Comparison of ENCODE assay signal across 1 cellular context in genomic region chr2:30252723-30253688, GRCh38.
A peak's percentile ranks its signal among the peaks of the same experiment; 100 is the strongest.
TF ChIP-seq lines count a peak whose summit lies in the region.

No MANE protein-coding gene starts in this region.

TF ChIP-seq in K562, 482 proteins besides CTCF, POLR2A, EP300 and RAD21 (continued from another document):
- peak; percentile 86; the same call in 1 of the 2 replicates for TF ChIP-seq GATAD2A (IDR thresholded peaks at IDR 0.05)
- TF ChIP-seq KAT7 (CRISPR knock-in tag; IDR thresholded peaks at IDR 0.05; ENCODE audit: borderline replicate concordance): no peak; the same call in 1 of the 2 replicates
- TF ChIP-seq BRD4 (IDR thresholded peaks at IDR 0.05): no peak
- no peak for TF ChIP-seq CHD4 (IDR thresholded peaks at IDR 0.05; ENCODE audit: insufficient read depth, insufficient replicate concordance, low read depth, low read length, poor library complexity, severe bottlenecking)
- TF ChIP-seq, protein P1, sequence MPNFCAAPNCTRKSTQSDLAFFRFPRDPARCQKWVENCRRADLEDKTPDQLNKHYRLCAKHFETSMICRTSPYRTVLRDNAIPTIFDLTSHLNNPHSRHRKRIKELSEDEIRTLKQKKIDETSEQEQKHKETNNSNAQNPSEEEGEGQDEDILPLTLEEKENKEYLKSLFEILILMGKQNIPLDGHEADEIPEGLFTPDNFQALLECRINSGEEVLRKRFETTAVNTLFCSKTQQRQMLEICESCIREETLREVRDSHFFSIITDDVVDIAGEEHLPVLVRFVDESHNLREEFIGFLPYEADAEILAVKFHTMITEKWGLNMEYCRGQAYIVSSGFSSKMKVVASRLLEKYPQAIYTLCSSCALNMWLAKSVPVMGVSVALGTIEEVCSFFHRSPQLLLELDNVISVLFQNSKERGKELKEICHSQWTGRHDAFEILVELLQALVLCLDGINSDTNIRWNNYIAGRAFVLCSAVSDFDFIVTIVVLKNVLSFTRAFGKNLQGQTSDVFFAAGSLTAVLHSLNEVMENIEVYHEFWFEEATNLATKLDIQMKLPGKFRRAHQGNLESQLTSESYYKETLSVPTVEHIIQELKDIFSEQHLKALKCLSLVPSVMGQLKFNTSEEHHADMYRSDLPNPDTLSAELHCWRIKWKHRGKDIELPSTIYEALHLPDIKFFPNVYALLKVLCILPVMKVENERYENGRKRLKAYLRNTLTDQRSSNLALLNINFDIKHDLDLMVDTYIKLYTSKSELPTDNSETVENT (CRISPR knock-in tag; IDR thresholded peaks at IDR 0.05): peak; percentile 59; the same call in 1 of the 2 replicates
- no peak for TF ChIP-seq POLR2H (tag; IDR thresholded peaks at IDR 0.05; ENCODE audit: low read depth)
- no peak for TF ChIP-seq SAFB2 (IDR thresholded peaks at IDR 0.05; ENCODE audit: borderline replicate concordance, low read depth, low read length, severe bottlenecking)
- no peak for TF ChIP-seq TGIF2 (CRISPR knock-in tag; IDR thresholded peaks at IDR 0.05)
- TF ChIP-seq FOXJ2 (tag; IDR thresholded peaks at IDR 0.05): peak; percentile 92
- no peak for TF ChIP-seq ZFPM2 (CRISPR knock-in tag; IDR thresholded peaks at IDR 0.05)
- no peak; the same call in 1 of the 2 replicates for TF ChIP-seq GTF2A2 (tag; IDR thresholded peaks at IDR 0.05)
- TF ChIP-seq MEIS2 (IDR thresholded peaks at IDR 0.05; ENCODE audit: partially characterized antibody): peak; percentile 98
- no peak for TF ChIP-seq ZZZ3 (IDR thresholded peaks at IDR 0.05)
- no peak for TF ChIP-seq SAFB (IDR thresholded peaks at IDR 0.05; ENCODE audit: borderline replicate concordance, low read depth, low read length)
- no peak for TF ChIP-seq PHF21A (IDR thresholded peaks at IDR 0.05; ENCODE audit: borderline replicate concordance, low read depth)
- TF ChIP-seq NCOA2 (IDR thresholded peaks at IDR 0.05; ENCODE audit: partially characterized antibody in 2 of 2): peak; percentile 77 to 78
- TF ChIP-seq FOXK1 (CRISPR knock-in tag; IDR thresholded peaks at IDR 0.05; ENCODE audit: borderline replicate concordance): no peak
- peak; percentile 63; the same call in 1 of the 2 replicates for TF ChIP-seq HEY1 (CRISPR knock-in tag; IDR thresholded peaks at IDR 0.05; ENCODE audit: borderline replicate concordance)
- no peak for TF ChIP-seq ZNF57 (CRISPR knock-in tag; IDR thresholded peaks at IDR 0.05)
- TF ChIP-seq CBX5 (IDR thresholded peaks at IDR 0.05; ENCODE audit: borderline replicate concordance, low read depth): 0 out of 2 replicates have a peak, but pooled peaks have one; percentile 22
- TF ChIP-seq POLR2B (IDR thresholded peaks at IDR 0.05; ENCODE audit: low read depth, partially characterized antibody): no peak
- TF ChIP-seq, protein P2, sequence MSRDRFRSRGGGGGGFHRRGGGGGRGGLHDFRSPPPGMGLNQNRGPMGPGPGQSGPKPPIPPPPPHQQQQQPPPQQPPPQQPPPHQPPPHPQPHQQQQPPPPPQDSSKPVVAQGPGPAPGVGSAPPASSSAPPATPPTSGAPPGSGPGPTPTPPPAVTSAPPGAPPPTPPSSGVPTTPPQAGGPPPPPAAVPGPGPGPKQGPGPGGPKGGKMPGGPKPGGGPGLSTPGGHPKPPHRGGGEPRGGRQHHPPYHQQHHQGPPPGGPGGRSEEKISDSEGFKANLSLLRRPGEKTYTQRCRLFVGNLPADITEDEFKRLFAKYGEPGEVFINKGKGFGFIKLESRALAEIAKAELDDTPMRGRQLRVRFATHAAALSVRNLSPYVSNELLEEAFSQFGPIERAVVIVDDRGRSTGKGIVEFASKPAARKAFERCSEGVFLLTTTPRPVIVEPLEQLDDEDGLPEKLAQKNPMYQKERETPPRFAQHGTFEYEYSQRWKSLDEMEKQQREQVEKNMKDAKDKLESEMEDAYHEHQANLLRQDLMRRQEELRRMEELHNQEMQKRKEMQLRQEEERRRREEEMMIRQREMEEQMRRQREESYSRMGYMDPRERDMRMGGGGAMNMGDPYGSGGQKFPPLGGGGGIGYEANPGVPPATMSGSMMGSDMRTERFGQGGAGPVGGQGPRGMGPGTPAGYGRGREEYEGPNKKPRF (IDR thresholded peaks at IDR 0.05; ENCODE audit: low read depth, low read length): no peak
- 0 out of 2 replicates have a peak, but pooled peaks have one; percentile 36 for TF ChIP-seq NCOA6 (IDR thresholded peaks at IDR 0.05)
- peak; percentile 86; the same call in 1 of the 2 replicates for TF ChIP-seq NFRKB (IDR thresholded peaks at IDR 0.05; ENCODE audit: low read depth)
- TF ChIP-seq BHLHE40 (IDR thresholded peaks at IDR 0.05; ENCODE audit: low read length): peak; percentile 72
- TF ChIP-seq, protein P3, sequence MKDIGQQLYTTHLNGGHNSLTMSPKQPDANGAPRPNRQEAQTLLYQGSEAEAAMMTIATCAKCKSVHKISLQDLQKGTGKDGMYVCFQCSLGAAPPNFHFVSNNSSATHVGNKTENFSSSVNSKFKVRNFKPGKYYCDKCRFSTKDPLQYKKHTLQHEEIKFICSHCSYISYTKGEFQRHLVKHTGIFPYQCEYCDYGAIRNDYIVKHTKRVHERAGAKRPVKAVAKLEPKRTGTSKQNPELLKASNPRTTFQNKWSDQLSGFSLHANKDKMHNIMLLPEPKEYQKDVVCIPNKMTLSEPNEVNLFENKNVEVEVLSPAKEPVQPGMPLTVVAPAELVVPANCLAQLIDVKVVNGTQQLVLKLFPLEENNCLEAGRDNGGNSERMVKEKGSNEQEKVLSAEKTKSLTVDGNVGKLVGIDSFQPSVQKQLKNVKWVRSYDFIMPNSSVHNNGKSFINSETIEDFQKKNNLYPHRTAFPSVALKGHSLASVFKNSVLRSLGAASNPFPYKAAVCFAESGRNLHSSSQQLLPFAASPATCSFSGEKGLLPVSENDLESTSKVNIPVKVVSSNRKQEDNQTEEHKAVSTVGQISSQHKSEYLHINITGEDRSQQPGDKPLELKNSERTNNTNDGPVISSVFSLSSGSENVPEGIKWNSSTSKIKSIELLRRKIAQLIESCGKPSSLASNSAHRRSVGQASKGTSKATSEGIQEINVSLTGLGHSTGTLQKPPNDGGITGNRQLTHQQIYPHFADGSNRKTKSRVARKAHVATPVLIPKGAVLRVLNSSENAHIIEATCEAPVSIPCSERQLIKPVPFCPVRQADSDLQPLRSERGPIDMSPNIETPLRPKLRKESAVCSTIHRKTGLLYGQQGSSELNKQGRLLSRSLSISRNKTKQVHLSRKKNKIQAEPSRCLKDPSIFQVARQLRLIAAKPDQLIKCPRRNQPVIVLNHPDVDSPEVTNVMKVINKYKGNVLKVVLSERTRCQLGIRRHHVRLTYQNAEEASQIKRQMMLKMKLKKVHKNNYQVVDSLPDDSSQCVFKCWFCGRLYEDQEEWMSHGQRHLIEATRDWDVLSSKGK (CRISPR knock-in tag; IDR thresholded peaks at IDR 0.05): no peak
